Comparison of ENCODE assay signal across 1 cellular context in the genomic region with DNA sequence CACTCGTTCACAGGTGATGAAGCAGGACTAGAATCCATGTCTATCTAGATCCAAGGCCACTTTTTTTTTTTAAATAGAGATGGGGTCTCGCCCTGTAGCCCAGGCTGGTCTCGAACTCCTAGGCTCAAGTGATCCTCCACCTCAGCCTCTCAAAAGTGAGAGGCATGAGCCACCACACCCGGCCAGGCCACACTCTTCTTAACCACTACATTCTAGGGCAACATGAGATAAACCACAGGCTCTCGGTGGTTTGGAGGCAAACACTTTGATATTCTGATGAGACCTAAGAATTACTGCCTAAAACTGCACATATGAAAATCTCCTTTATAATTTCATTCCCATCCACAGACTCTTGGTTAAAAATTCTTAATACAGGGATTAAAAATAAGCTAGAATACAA.
A peak's percentile ranks its signal among the peaks of the same experiment; 100 is the strongest.
TF ChIP-seq lines count a peak whose summit lies in the region.

No MANE protein-coding gene starts in this region.

TF ChIP-seq in HepG2, 621 proteins besides CTCF, POLR2A, EP300 and RAD21:
- TF ChIP-seq MZF1 (CRISPR knock-in tag; IDR thresholded peaks at IDR 0.05; ENCODE audit: borderline replicate concordance) (no peak), ZFY (CRISPR knock-in tag; IDR thresholded peaks at IDR 0.05) (no peak), ZNF275 (CRISPR knock-in tag; IDR thresholded peaks at IDR 0.05; ENCODE audit: borderline replicate concordance) (no peak), MTA1 (CRISPR knock-in tag; IDR thresholded peaks at IDR 0.05; ENCODE audit: borderline replicate concordance) (no peak), RFXANK (CRISPR knock-in tag; IDR thresholded peaks at IDR 0.05) (no peak), RBM22 (optimal IDR thresholded peaks at IDR 0.05; ENCODE audit: low read length) (peak; percentile 44)
